10 cellular contexts compared by ENCODE assay signal in the genomic region with DNA sequence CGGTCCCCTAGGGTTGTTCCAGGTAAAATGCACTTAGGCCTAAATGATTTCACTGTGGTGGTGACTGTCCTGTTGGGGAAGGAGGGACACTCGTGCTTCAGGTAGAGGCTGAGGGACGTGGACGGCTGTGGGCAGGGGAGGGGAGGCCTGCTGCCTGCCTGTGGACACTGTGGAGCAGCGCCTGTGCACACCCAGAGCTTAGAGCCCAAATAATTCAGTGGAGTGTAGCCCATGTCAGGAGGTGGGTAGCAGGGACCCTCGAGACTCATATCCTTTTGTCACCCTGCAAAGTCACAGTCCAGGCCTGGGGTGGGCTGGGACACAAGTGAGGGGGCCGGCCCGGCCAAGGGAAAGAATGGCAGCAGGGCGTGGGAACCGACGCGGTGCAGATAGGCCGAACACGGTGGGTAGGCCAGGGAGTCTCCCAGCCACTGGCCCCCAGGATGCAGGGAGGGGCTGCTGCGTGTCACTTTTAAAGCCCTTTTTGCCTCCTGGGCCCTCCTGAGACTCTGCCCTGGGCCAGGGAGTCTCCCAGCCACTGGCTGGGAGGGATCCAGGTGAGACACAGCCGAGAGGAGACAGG. TPM values are rescaled to one million over a fixed set of nuclear protein-coding genes. Genes with fewer than 3 reads are reported as not detected.
DNase-seq lines count a peak whose midpoint lies in the region; ATAC-seq, FAIRE-seq and TF ChIP-seq lines count a peak whose summit lies in the region.
"Had no signal": no experiment of that assay in that cellular context is flagged by ENCODE, and none has a peak within 500 bp of the region (broad histone marks: within the 10 kb centered on the region; RNA-seq: fewer than 3 reads in every experiment).

No MANE protein-coding gene starts in this region.

- peaks cover 2% of the 10 kb centered on the region for H3K4me1 Mint-ChIP-seq in T-helper 1 cell treated with Interleukin-12 subunit alpha and Interleukin-12 subunit beta and Interleukin-4 antibody, amounts not matched to agents 30 μg/mL and 1 μg/mL, for 36 hours (ENCODE audit: low read depth)
- H3K4me1 Mint-ChIP-seq in activated CD8-positive, alpha-beta T cell treated with anti-CD3 and anti-CD28 coated beads for 36 hours (ENCODE audit: low read depth): peaks cover 18% of the 10 kb centered on the region
- H3K4me1 Mint-ChIP-seq in stimulated activated naive B cell treated with anti-CD40 and anti-IgM and Interleukin-4, amounts not matched to agents 10 μg/mL and 1 μg/mL and 100 μg/mL, for 72 hours: peaks cover 18 to 32% of the 10 kb centered on the region in 2 donors

- 14% methylated on average over 1 of the region's 16 CpGs for WGBS in HepG2 (ENCODE audit: low lambda C conversion rate)

- POLR2A ChIA-PET in activated CD8-positive, alpha-beta T cell treated with anti-CD3 and anti-CD28 coated beads for 36 hours (lab: Charles Lee): no interaction called here
- POLR2A ChIA-PET in HepG2 (lab: Yijun Ruan, JAX): interaction anchor here (1.0 to 6.2 kb wide), 4 partner anchors 8 to 129 kb away, joined by 3 to 62 read pairs (median 32); partner anchors contain the start of gene TRAF7

- no peaks in the 10 kb centered on the region for H3K36me3 Mint-ChIP-seq in T-helper 1 cell treated with Interleukin-12 subunit alpha and Interleukin-12 subunit beta and Interleukin-4 antibody, amounts not matched to agents 30 μg/mL and 1 μg/mL, for 36 hours (ENCODE audit: low read depth)
- peaks cover 4% of the 10 kb centered on the region for H3K36me3 Mint-ChIP-seq in activated CD8-positive, alpha-beta T cell treated with anti-CD3 and anti-CD28 coated beads for 36 hours (ENCODE audit: low read depth)
- H3K36me3 Mint-ChIP-seq in stimulated activated naive B cell treated with anti-CD40 and anti-IgM and Interleukin-4, amounts not matched to agents 10 μg/mL and 1 μg/mL and 100 μg/mL, for 72 hours: peaks cover 0 to 6% of the 10 kb centered on the region in 2 donors

- no peak overlapping the region for H2AFZ ChIP-seq in HepG2 (ENCODE audit: low read length)

- in situ Hi-C loops in HepG2 (cut with HindIII; ENCODE audit: extremely low pct_ligation_motif_present, low pct_unique_long_range_greater_than_20kb): no loop called here

- no peak overlapping the region for H3K27ac ChIP-seq in HepG2 (ENCODE audit: extremely low read length, insufficient read depth, low read length)

- peak overlapping the region; percentile 81 for H3K4me2 ChIP-seq in HepG2 (ENCODE audit: low read depth, low read length)

- H3K4me3 ChIP-seq in HepG2 (replicated peaks in 1 of 3; ENCODE audit: insufficient read depth in 1 of 3, low read depth in 2 of 3, low read length in 3 of 3): peak overlapping the region; percentile 45 to 79 (median 58)

- H3K4me3 Mint-ChIP-seq in T-helper 1 cell treated with Interleukin-12 subunit alpha and Interleukin-12 subunit beta and Interleukin-4 antibody, amounts not matched to agents 30 μg/mL and 1 μg/mL, for 36 hours: peak overlapping the region; percentile 62
- H3K4me3 Mint-ChIP-seq in activated CD8-positive, alpha-beta T cell treated with anti-CD3 and anti-CD28 coated beads for 36 hours: peak overlapping the region; percentile 15
- H3K4me3 Mint-ChIP-seq in stimulated activated naive B cell treated with anti-CD40 and anti-IgM and Interleukin-4, amounts not matched to agents 10 μg/mL and 1 μg/mL and 100 μg/mL, for 72 hours: peak overlapping the region; percentile 56 to 70

- H3K4me1 ChIP-seq in HepG2 (ENCODE audit: insufficient read depth, low read length): peaks cover 62% of the 10 kb centered on the region

- H3K9me3 Mint-ChIP-seq in T-helper 1 cell treated with Interleukin-12 subunit alpha and Interleukin-12 subunit beta and Interleukin-4 antibody, amounts not matched to agents 30 μg/mL and 1 μg/mL, for 36 hours: no peaks in the 10 kb centered on the region
- no peaks in the 10 kb centered on the region for H3K9me3 Mint-ChIP-seq in activated CD8-positive, alpha-beta T cell treated with anti-CD3 and anti-CD28 coated beads for 36 hours
- no peaks in the 10 kb centered on the region for H3K9me3 Mint-ChIP-seq in stimulated activated naive B cell treated with anti-CD40 and anti-IgM and Interleukin-4, amounts not matched to agents 10 μg/mL and 1 μg/mL and 100 μg/mL, for 72 hours

- BruUV-seq in HepG2 (replicated peaks; lab: Mats Ljungman, UMichigan): no TSS peak

- 0 out of 2 replicates have a peak, but pooled peaks cover 7% of the 10 kb centered on the region for H4K20me1 ChIP-seq in HepG2 (ENCODE audit: insufficient read depth, low read length)

- no peak for TF ChIP-seq POLR2A in HepG2 (IDR thresholded peaks at IDR 0.05; ENCODE audit: insufficient read depth in 1 of 2, low read depth in 2 of 2, low read length in 2 of 2)

- no peak for ATAC-seq in activated CD8-positive, alpha-beta T cell treated with anti-CD3 and anti-CD28 coated beads for 36 hours
- peak; percentile 1; the same call in 2 of the 3 replicates for ATAC-seq in HepG2
- no peak for ATAC-seq in stimulated activated naive B cell treated with anti-CD40 and anti-IgM and Interleukin-4, amounts not matched to agents 10 μg/mL and 1 μg/mL and 100 μg/mL, for 72 hours (replicated peaks)

- TF ChIP-seq EP300 in HepG2 (IDR thresholded peaks at IDR 0.05; ENCODE audit: low read depth in 2 of 2, low read length in 2 of 2) (no peak), HepG2 (CRISPR knock-in tag; IDR thresholded peaks at IDR 0.05; ENCODE audit: borderline replicate concordance) (no peak)

- H3K27ac Mint-ChIP-seq in T-helper 1 cell treated with Interleukin-12 subunit alpha and Interleukin-12 subunit beta and Interleukin-4 antibody, amounts not matched to agents 30 μg/mL and 1 μg/mL, for 36 hours: no peak overlapping the region
- no peak overlapping the region for H3K27ac Mint-ChIP-seq in activated CD8-positive, alpha-beta T cell treated with anti-CD3 and anti-CD28 coated beads for 36 hours
- no peak overlapping the region for H3K27ac Mint-ChIP-seq in stimulated activated naive B cell treated with anti-CD40 and anti-IgM and Interleukin-4, amounts not matched to agents 10 μg/mL and 1 μg/mL and 100 μg/mL, for 72 hours

- no peak for TF ChIP-seq CTCF in activated CD8-positive, alpha-beta T cell treated with anti-CD3 and anti-CD28 coated beads for 36 hours (IDR thresholded peaks at IDR 0.05)
- no peak for TF ChIP-seq CTCF in HepG2 (CRISPR knock-in tag; IDR thresholded peaks at IDR 0.05)

- peaks cover 3% of the 10 kb centered on the region for H3K79me2 ChIP-seq in HepG2 (ENCODE audit: insufficient read depth, low read length)

- no peaks in the 10 kb centered on the region for H3K36me3 ChIP-seq in HepG2 (replicated peaks in 1 of 2; ENCODE audit: control insufficient read depth in 1 of 2, insufficient read depth in 2 of 2, low read length in 2 of 2)

- no peak for TF ChIP-seq RAD21 in HepG2 (CRISPR knock-in tag; IDR thresholded peaks at IDR 0.05)

- CTCF ChIA-PET in activated CD8-positive, alpha-beta T cell treated with anti-CD3 and anti-CD28 coated beads for 36 hours (lab: Charles Lee): interaction anchor here (1.6 to 2.4 kb wide), 2 partner anchors 10 to 114 kb away, joined by 5 to 11 read pairs; no protein-coding TSS in a partner anchor
- CTCF ChIA-PET in HepG2 (lab: Yijun Ruan, JAX; ENCODE audit: low intra/inter-chr PET ratio, low total read pairs): no interaction called here

- H3K27me3 ChIP-seq in HepG2 (ENCODE audit: control insufficient read depth in 1 of 2, insufficient read depth in 2 of 2, low read length in 2 of 2): peaks cover 1 to 9% of the 10 kb centered on the region in 2 experiments; a peak in 2 of 5 replicates

- DNase-seq in T-helper 1 cell: no peak
- DNase-seq in activated CD8-positive, alpha-beta T cell treated with anti-CD3 and anti-CD28 coated beads for 36 hours: no peak
- no peak for DNase-seq in HepG2 (ENCODE audit: low spot score)
- DNase-seq in stimulated activated naive B cell treated with anti-CD40 and anti-IgM and Interleukin-4, amounts not matched to agents 10 μg/mL and 1 μg/mL and 100 μg/mL, for 72 hours: no peak
- no peak for DNase-seq in SHP77 (lab: John Stamatoyannopoulos, UW)
- no peak for DNase-seq in germinal center (ENCODE audit: low spot score)
- DNase-seq in cerebellar nuclear complex (lab: John Stamatoyannopoulos, UW): no peak
- DNase-seq: NCI-H2081 treated with DMSO at 0.1 percent for 48 hours had no signal

- FAIRE-seq in HepG2 (lab: Jason Lieb, UNC): no peak
- FAIRE-seq: A204.1 had no signal

- H3K9me3 ChIP-seq in HepG2 (ENCODE audit: low read length): no peaks in the 10 kb centered on the region

- intact Hi-C loops in activated CD8-positive, alpha-beta T cell treated with anti-CD3 and anti-CD28 coated beads for 36 hours (cut with micrococcal nuclease): no loop called here
- intact Hi-C loops in HepG2 (cut with micrococcal nuclease; ENCODE audit: unreplicated experiment): no loop called here

- peak overlapping the region; percentile 60; the same call in 1 of the 2 replicates for H3K9ac ChIP-seq in HepG2 (ENCODE audit: insufficient read depth, low read depth, low read length)

- peaks cover 35% of the 10 kb centered on the region for H3K27me3 Mint-ChIP-seq in T-helper 1 cell treated with Interleukin-12 subunit alpha and Interleukin-12 subunit beta and Interleukin-4 antibody, amounts not matched to agents 30 μg/mL and 1 μg/mL, for 36 hours (ENCODE audit: low read depth)
- peaks cover 19% of the 10 kb centered on the region for H3K27me3 Mint-ChIP-seq in activated CD8-positive, alpha-beta T cell treated with anti-CD3 and anti-CD28 coated beads for 36 hours
- peaks cover 47 to 70% of the 10 kb centered on the region in 2 donors for H3K27me3 Mint-ChIP-seq in stimulated activated naive B cell treated with anti-CD40 and anti-IgM and Interleukin-4, amounts not matched to agents 10 μg/mL and 1 μg/mL and 100 μg/mL, for 72 hours

RNA-seq across cellular contexts. Expression of gene NHERF2, which starts 0.7 kb away (rescaled TPM):
- 1 to 10 TPM; 2.8 to 3.0 TPM for total RNA-seq in activated CD8-positive, alpha-beta T cell treated with anti-CD3 and anti-CD28 coated beads for 36 hours
- total RNA-seq in HepG2 (2016; rRNA removed; fragmentation: Illumina TruSeq; extraction: Trizol): 15.8 and 23.7 TPM in 2 replicates
- 17.2 and 21.7 TPM in 2 replicates for total RNA-seq in HepG2 (2016; cell fraction: cytosol; rRNA removed; fragmentation: Illumina TruSeq; extraction: Trizol; ENCODE audit: low read depth)
- total RNA-seq in HepG2 (2016; cell fraction: insoluble cytoplasmic fraction; rRNA removed; fragmentation: Illumina TruSeq; extraction: Trizol): 14.8 and 26.0 TPM in 2 replicates
- total RNA-seq in HepG2 (2016; cell fraction: membrane; rRNA removed; fragmentation: Illumina TruSeq; extraction: Trizol): 42.5 and 44.6 TPM in 2 replicates
- 14.4 and 15.0 TPM in 2 replicates for total RNA-seq in HepG2 (2016; cell fraction: nucleus; rRNA removed; fragmentation: Illumina TruSeq; extraction: Trizol)
- 39.3 and 47.2 TPM in 2 replicates for polyA plus RNA-seq in HepG2 (2011; rRNA removed)
- 28.8 and 54.4 TPM in 2 replicates for polyA plus RNA-seq in HepG2 (2011; cell fraction: cytosol; rRNA removed)
- 94.7 and 105 TPM in 2 replicates for polyA plus RNA-seq in HepG2 (2011; cell fraction: nucleus; rRNA removed)
- polyA plus RNA-seq in HepG2 (2012): 25.8 and 38.7 TPM in 2 replicates
- 54.0 and 63.1 TPM in 2 replicates for polyA plus RNA-seq in HepG2 (2016; cell fraction: cytosol; fragmentation: Illumina TruSeq; extraction: Trizol; ENCODE audit: low read depth)
- polyA plus RNA-seq in HepG2 (2016; cell fraction: insoluble cytoplasmic fraction; fragmentation: Illumina TruSeq; extraction: Trizol; ENCODE audit: low read depth): 37.8 and 52.2 TPM in 2 replicates
- polyA plus RNA-seq in HepG2 (2016; cell fraction: membrane; fragmentation: Illumina TruSeq; extraction: Trizol; ENCODE audit: low read depth): 72.6 and 84.9 TPM in 2 replicates
- polyA plus RNA-seq in HepG2 (2016; cell fraction: nucleus; fragmentation: Illumina TruSeq; extraction: Trizol; ENCODE audit: insufficient read depth, low read depth): 53.4 and 59.6 TPM in 2 replicates
- 6.8 and 36.4 TPM in 2 replicates for polyA minus RNA-seq in HepG2 (2011; rRNA and poly(A)+ RNA removed; ENCODE audit: low replicate concordance)
- 24.4 and 28.2 TPM in 2 replicates for polyA minus RNA-seq in HepG2 (2011; cell fraction: cytosol; rRNA and poly(A)+ RNA removed)
- polyA minus RNA-seq in HepG2 (2011; cell fraction: nucleus; rRNA and poly(A)+ RNA removed): 13.3 and 13.8 TPM in 2 replicates

RNA-seq across cellular contexts. Expression of gene NPW, which starts 6.4 kb away (rescaled TPM):
- total RNA-seq in activated CD8-positive, alpha-beta T cell treated with anti-CD3 and anti-CD28 coated beads for 36 hours: 10 to 100 TPM; 24.3 to 28.3 TPM
- total RNA-seq in HepG2 (2016; rRNA removed; fragmentation: Illumina TruSeq; extraction: Trizol): 0.97 TPM in 1 of 2 replicates, not detected in the other
- 1.1 and 2.6 TPM in 2 replicates for total RNA-seq in HepG2 (2016; cell fraction: cytosol; rRNA removed; fragmentation: Illumina TruSeq; extraction: Trizol; ENCODE audit: low read depth)
- total RNA-seq in HepG2 (2016; cell fraction: insoluble cytoplasmic fraction; rRNA removed; fragmentation: Illumina TruSeq; extraction: Trizol): 0.87 TPM in 1 of 2 replicates, not detected in the other
- total RNA-seq in HepG2 (2016; cell fraction: membrane; rRNA removed; fragmentation: Illumina TruSeq; extraction: Trizol): 0.71 and 0.79 TPM in 2 replicates
- total RNA-seq in HepG2 (2016; cell fraction: nucleus; rRNA removed; fragmentation: Illumina TruSeq; extraction: Trizol): not detected in 2 replicates
- 0.24 and 0.25 TPM in 2 replicates for polyA plus RNA-seq in HepG2 (2011; rRNA removed)
- 0.50 and 0.85 TPM in 2 replicates for polyA plus RNA-seq in HepG2 (2011; cell fraction: cytosol; rRNA removed)
- 1.1 and 1.2 TPM in 2 replicates for polyA plus RNA-seq in HepG2 (2011; cell fraction: nucleus; rRNA removed)
- polyA plus RNA-seq in HepG2 (2012): 0.82 and 1.4 TPM in 2 replicates
- polyA plus RNA-seq in HepG2 (2016; cell fraction: cytosol; fragmentation: Illumina TruSeq; extraction: Trizol; ENCODE audit: low read depth): 0.87 and 1.2 TPM in 2 replicates
- polyA plus RNA-seq in HepG2 (2016; cell fraction: insoluble cytoplasmic fraction; fragmentation: Illumina TruSeq; extraction: Trizol; ENCODE audit: low read depth): 0.61 and 0.63 TPM in 2 replicates
- polyA plus RNA-seq in HepG2 (2016; cell fraction: membrane; fragmentation: Illumina TruSeq; extraction: Trizol; ENCODE audit: low read depth): 0.42 and 0.81 TPM in 2 replicates
- 0.85 and 2.0 TPM in 2 replicates for polyA plus RNA-seq in HepG2 (2016; cell fraction: nucleus; fragmentation: Illumina TruSeq; extraction: Trizol; ENCODE audit: insufficient read depth, low read depth)
- 0.21 TPM in 1 of 2 replicates, not detected in the other for polyA minus RNA-seq in HepG2 (2011; rRNA and poly(A)+ RNA removed; ENCODE audit: low replicate concordance)
- polyA minus RNA-seq in HepG2 (2011; cell fraction: cytosol; rRNA and poly(A)+ RNA removed): 3.4 TPM in 1 of 2 replicates, not detected in the other
- polyA minus RNA-seq in HepG2 (2011; cell fraction: nucleus; rRNA and poly(A)+ RNA removed): 0.50 TPM in 1 of 2 replicates, not detected in the other

RNA-seq across cellular contexts. Expression of gene ZNF598, which starts 16.3 kb away (rescaled TPM):
- 10 to 100 TPM; 85.5 to 90.3 TPM for total RNA-seq in activated CD8-positive, alpha-beta T cell treated with anti-CD3 and anti-CD28 coated beads for 36 hours
- total RNA-seq in HepG2 (2016; rRNA removed; fragmentation: Illumina TruSeq; extraction: Trizol): 9.5 and 13.5 TPM in 2 replicates
- 7.8 and 8.6 TPM in 2 replicates for total RNA-seq in HepG2 (2016; cell fraction: cytosol; rRNA removed; fragmentation: Illumina TruSeq; extraction: Trizol; ENCODE audit: low read depth)
- 6.1 and 14.0 TPM in 2 replicates for total RNA-seq in HepG2 (2016; cell fraction: insoluble cytoplasmic fraction; rRNA removed; fragmentation: Illumina TruSeq; extraction: Trizol)
- total RNA-seq in HepG2 (2016; cell fraction: membrane; rRNA removed; fragmentation: Illumina TruSeq; extraction: Trizol): 8.0 and 9.4 TPM in 2 replicates
- 15.2 and 16.0 TPM in 2 replicates for total RNA-seq in HepG2 (2016; cell fraction: nucleus; rRNA removed; fragmentation: Illumina TruSeq; extraction: Trizol)
- 14.2 and 17.6 TPM in 2 replicates for polyA plus RNA-seq in HepG2 (2011; rRNA removed)
- polyA plus RNA-seq in HepG2 (2011; cell fraction: cytosol; rRNA removed): 10.9 and 19.8 TPM in 2 replicates
- 80.6 and 103 TPM in 2 replicates for polyA plus RNA-seq in HepG2 (2011; cell fraction: nucleus; rRNA removed)
- polyA plus RNA-seq in HepG2 (2012): 6.9 and 11.3 TPM in 2 replicates
- 4.2 and 5.0 TPM in 2 replicates for polyA plus RNA-seq in HepG2 (2016; cell fraction: cytosol; fragmentation: Illumina TruSeq; extraction: Trizol; ENCODE audit: low read depth)
- polyA plus RNA-seq in HepG2 (2016; cell fraction: insoluble cytoplasmic fraction; fragmentation: Illumina TruSeq; extraction: Trizol; ENCODE audit: low read depth): 14.5 and 15.5 TPM in 2 replicates
- polyA plus RNA-seq in HepG2 (2016; cell fraction: membrane; fragmentation: Illumina TruSeq; extraction: Trizol; ENCODE audit: low read depth): 8.5 and 11.6 TPM in 2 replicates
- polyA plus RNA-seq in HepG2 (2016; cell fraction: nucleus; fragmentation: Illumina TruSeq; extraction: Trizol; ENCODE audit: insufficient read depth, low read depth): 58.7 and 59.3 TPM in 2 replicates
- 25.2 and 28.9 TPM in 2 replicates for polyA minus RNA-seq in HepG2 (2011; rRNA and poly(A)+ RNA removed; ENCODE audit: low replicate concordance)
- 12.5 and 18.7 TPM in 2 replicates for polyA minus RNA-seq in HepG2 (2011; cell fraction: cytosol; rRNA and poly(A)+ RNA removed)
- 12.6 and 18.4 TPM in 2 replicates for polyA minus RNA-seq in HepG2 (2011; cell fraction: nucleus; rRNA and poly(A)+ RNA removed)

RNA-seq across cellular contexts. Expression of gene NTHL1, which starts 21.7 kb away (rescaled TPM):
- 10 to 100 TPM; 28.2 to 29.8 TPM for total RNA-seq in activated CD8-positive, alpha-beta T cell treated with anti-CD3 and anti-CD28 coated beads for 36 hours
- 64.8 and 64.9 TPM in 2 replicates for total RNA-seq in HepG2 (2016; rRNA removed; fragmentation: Illumina TruSeq; extraction: Trizol)
- 24.9 and 26.2 TPM in 2 replicates for total RNA-seq in HepG2 (2016; cell fraction: cytosol; rRNA removed; fragmentation: Illumina TruSeq; extraction: Trizol; ENCODE audit: low read depth)
- 69.4 and 70.6 TPM in 2 replicates for total RNA-seq in HepG2 (2016; cell fraction: insoluble cytoplasmic fraction; rRNA removed; fragmentation: Illumina TruSeq; extraction: Trizol)
- 25.2 and 29.9 TPM in 2 replicates for total RNA-seq in HepG2 (2016; cell fraction: membrane; rRNA removed; fragmentation: Illumina TruSeq; extraction: Trizol)
- total RNA-seq in HepG2 (2016; cell fraction: nucleus; rRNA removed; fragmentation: Illumina TruSeq; extraction: Trizol): 22.8 and 26.0 TPM in 2 replicates
- 47.5 and 55.6 TPM in 2 replicates for polyA plus RNA-seq in HepG2 (2011; rRNA removed)
- 63.4 and 112 TPM in 2 replicates for polyA plus RNA-seq in HepG2 (2011; cell fraction: cytosol; rRNA removed)
- polyA plus RNA-seq in HepG2 (2011; cell fraction: nucleus; rRNA removed): 61.1 and 66.7 TPM in 2 replicates
- 19.7 and 24.2 TPM in 2 replicates for polyA plus RNA-seq in HepG2 (2012)
- polyA plus RNA-seq in HepG2 (2016; cell fraction: cytosol; fragmentation: Illumina TruSeq; extraction: Trizol; ENCODE audit: low read depth): 12.4 and 13.2 TPM in 2 replicates
- 43.0 and 46.2 TPM in 2 replicates for polyA plus RNA-seq in HepG2 (2016; cell fraction: insoluble cytoplasmic fraction; fragmentation: Illumina TruSeq; extraction: Trizol; ENCODE audit: low read depth)
- polyA plus RNA-seq in HepG2 (2016; cell fraction: membrane; fragmentation: Illumina TruSeq; extraction: Trizol; ENCODE audit: low read depth): 15.6 and 17.1 TPM in 2 replicates
- polyA plus RNA-seq in HepG2 (2016; cell fraction: nucleus; fragmentation: Illumina TruSeq; extraction: Trizol; ENCODE audit: insufficient read depth, low read depth): 42.8 and 44.9 TPM in 2 replicates
- 25.8 and 50.8 TPM in 2 replicates for polyA minus RNA-seq in HepG2 (2011; rRNA and poly(A)+ RNA removed; ENCODE audit: low replicate concordance)
- 24.2 and 32.7 TPM in 2 replicates for polyA minus RNA-seq in HepG2 (2011; cell fraction: cytosol; rRNA and poly(A)+ RNA removed)
- 9.3 and 11.6 TPM in 2 replicates for polyA minus RNA-seq in HepG2 (2011; cell fraction: nucleus; rRNA and poly(A)+ RNA removed)

RNA-seq across cellular contexts. Expression of gene TSC2, which starts 21.8 kb away (rescaled TPM):
- total RNA-seq in activated CD8-positive, alpha-beta T cell treated with anti-CD3 and anti-CD28 coated beads for 36 hours: 10 to 100 TPM; 54.4 to 57.3 TPM
- 10.3 and 19.6 TPM in 2 replicates for total RNA-seq in HepG2 (2016; rRNA removed; fragmentation: Illumina TruSeq; extraction: Trizol)
- 13.6 and 17.2 TPM in 2 replicates for total RNA-seq in HepG2 (2016; cell fraction: cytosol; rRNA removed; fragmentation: Illumina TruSeq; extraction: Trizol; ENCODE audit: low read depth)
- 7.7 and 19.6 TPM in 2 replicates for total RNA-seq in HepG2 (2016; cell fraction: insoluble cytoplasmic fraction; rRNA removed; fragmentation: Illumina TruSeq; extraction: Trizol)
- total RNA-seq in HepG2 (2016; cell fraction: membrane; rRNA removed; fragmentation: Illumina TruSeq; extraction: Trizol): 13.2 and 13.3 TPM in 2 replicates
- 21.2 and 34.7 TPM in 2 replicates for total RNA-seq in HepG2 (2016; cell fraction: nucleus; rRNA removed; fragmentation: Illumina TruSeq; extraction: Trizol)
- polyA plus RNA-seq in HepG2 (2011; rRNA removed): 40.4 and 44.6 TPM in 2 replicates
- 13.0 and 19.7 TPM in 2 replicates for polyA plus RNA-seq in HepG2 (2011; cell fraction: cytosol; rRNA removed)
- 352 and 473 TPM in 2 replicates for polyA plus RNA-seq in HepG2 (2011; cell fraction: nucleus; rRNA removed)
- 50.1 and 57.0 TPM in 2 replicates for polyA plus RNA-seq in HepG2 (2012)
- polyA plus RNA-seq in HepG2 (2016; cell fraction: cytosol; fragmentation: Illumina TruSeq; extraction: Trizol; ENCODE audit: low read depth): 2.9 and 4.1 TPM in 2 replicates
- polyA plus RNA-seq in HepG2 (2016; cell fraction: insoluble cytoplasmic fraction; fragmentation: Illumina TruSeq; extraction: Trizol; ENCODE audit: low read depth): 13.2 and 17.7 TPM in 2 replicates
- 5.4 and 5.7 TPM in 2 replicates for polyA plus RNA-seq in HepG2 (2016; cell fraction: membrane; fragmentation: Illumina TruSeq; extraction: Trizol; ENCODE audit: low read depth)
- 82.5 and 84.9 TPM in 2 replicates for polyA plus RNA-seq in HepG2 (2016; cell fraction: nucleus; fragmentation: Illumina TruSeq; extraction: Trizol; ENCODE audit: insufficient read depth, low read depth)
- 69.9 and 84.9 TPM in 2 replicates for polyA minus RNA-seq in HepG2 (2011; rRNA and poly(A)+ RNA removed; ENCODE audit: low replicate concordance)
- 25.5 and 36.2 TPM in 2 replicates for polyA minus RNA-seq in HepG2 (2011; cell fraction: cytosol; rRNA and poly(A)+ RNA removed)
- 59.4 and 61.0 TPM in 2 replicates for polyA minus RNA-seq in HepG2 (2011; cell fraction: nucleus; rRNA and poly(A)+ RNA removed)

Comparison
In these comparisons a context has a peak if more than half of its experiments do, and no peak if none do; other contexts are left out.
1. RNA of gene NPW, which starts 6.4 kb away (total RNA-seq): 24.3 to 28.3 TPM in activated CD8-positive, alpha-beta T cell treated with anti-CD3 and anti-CD28 coated beads for 36 hours; 0.71 to 2.6 TPM in HepG2; every median in the first group is over 4 times any median in the second.
2. Peak in every context shown above with its lines, with median percentiles within 50 percentile points of each other: H3K4me3 Mint-ChIP-seq.